Comparison of ENCODE assay signal across 27 cellular contexts in genomic region chr3:103662591-103662990, GRCh38.
"Had no signal": no experiment of that assay in that cellular context is flagged by ENCODE, and none has a peak within 500 bp of the region (broad histone marks: within the 10 kb centered on the region; RNA-seq: fewer than 3 reads in every experiment).

No MANE protein-coding gene starts in this region.

- DNase-seq: stimulated activated CD4-positive, alpha-beta T cell treated with anti-CD3 and anti-CD28 coated beads, Interleukin-2, amount 100 ng/mL, for 48 hours; stimulated activated CD4-positive, alpha-beta T cell treated with anti-CD3 and anti-CD28 coated beads, Interleukin-4, amount 100 ng/mL, for 1 hour; stimulated activated CD4-positive, alpha-beta T cell treated with anti-CD3 and anti-CD28 coated beads, Interleukin-4, amount 100 ng/mL, for 24 hours; stimulated activated CD4-positive, alpha-beta T cell treated with anti-CD3 and anti-CD28 coated beads, Interleukin-4, amount 100 ng/mL, for 4 hours; stimulated activated CD8-positive, alpha-beta memory T cell treated with anti-CD3 and anti-CD28 coated beads, Interleukin-4, amount 100 ng/mL, for 48 hours; stimulated activated naive B cell treated with anti-CD40 and anti-IgM and Interleukin-4, amounts not matched to agents 10 μg/mL and 1 μg/mL and 100 μg/mL, for 72 hours; stimulated activated naive CD4-positive, alpha-beta T cell; stimulated activated naive CD4-positive, alpha-beta T cell treated with Interleukin-2 at 50 U/mL for 16 hours; stimulated activated naive CD8-positive, alpha-beta T cell treated with anti-CD3 and anti-CD28 coated beads, Interleukin-15, amount 100 ng/mL, for 72 hours; stimulated activated naive CD8-positive, alpha-beta T cell treated with anti-CD3 and anti-CD28 coated beads, Interleukin-15, Interleukin-2, amounts not matched to agents 100 U/mL and 50 U/mL, for 24 hours; stomach; substantia nigra; testis; thyroid gland; tibial artery; transverse colon; trophoblast cell; upper lobe of left lung; upper lobe of right lung; uterus had no signal

- H3K4me3 ChIP-seq: stomach, suprapubic skin, testis, thoracic aorta, thyroid gland, tibial artery, tibial nerve, transverse colon, upper lobe of left lung, upper lobe of right lung, uterus, vagina had no signal

- H3K27me3 ChIP-seq: stomach, suprapubic skin, testis, thyroid gland, tibial artery, tibial nerve, transverse colon, upper lobe of left lung, upper lobe of right lung, uterus, vagina had no signal

- H3K9me3 ChIP-seq: stomach, suprapubic skin, testis, thoracic aorta, thyroid gland, tibial artery, tibial nerve, transverse colon, upper lobe of left lung, upper lobe of right lung, uterus, vagina had no signal

- H3K4me1 ChIP-seq: stomach, suprapubic skin, testis, thyroid gland, tibial artery, tibial nerve, transverse colon, upper lobe of left lung, upper lobe of right lung, uterus, vagina had no signal

- H3K27ac ChIP-seq: stomach, suprapubic skin, testis, thoracic aorta, thyroid gland, tibial artery, tibial nerve, transverse colon, upper lobe of left lung, upper lobe of right lung, uterus, vagina had no signal

- FAIRE-seq: urothelium cell line had no signal

- H3K36me3 ChIP-seq: stomach, suprapubic skin, thoracic aorta, thyroid gland, tibial artery, tibial nerve, transverse colon, upper lobe of left lung, upper lobe of right lung, uterus, vagina had no signal

- ATAC-seq: stimulated activated effector memory CD8-positive, alpha-beta T cell treated with anti-CD3 and anti-CD28 coated beads, Interleukin-12 subunit alpha, Interleukin-12 subunit beta, amount 100 ng/mL, for 72 hours; stimulated activated memory B cell treated with anti-CD40 and anti-IgM and Interleukin-4, amounts not matched to agents 10 μg/mL and 1 μg/mL and 100 μg/mL, for 72 hours; stimulated activated naive B cell treated with anti-CD40 and anti-IgM and Interleukin-4, amounts not matched to agents 10 μg/mL and 1 μg/mL and 100 μg/mL, for 72 hours; stimulated activated naive CD8-positive, alpha-beta T cell treated with anti-CD3 and anti-CD28 coated beads, Interleukin-15, amount 100 ng/mL, for 72 hours; stimulated activated naive CD8-positive, alpha-beta T cell treated with anti-CD3 and anti-CD28 coated beads, Interleukin-15, Interleukin-2, amounts not matched to agents 100 U/mL and 50 U/mL, for 24 hours; upper lobe of right lung had no signal
